Comparison of ENCODE assay signal across 6 cellular contexts in genomic region chrX:146809471-146809870, GRCh38. TPM values are rescaled to one million over a fixed set of nuclear protein-coding genes. Genes with fewer than 3 reads are reported as not detected.
"Had no signal": no experiment of that assay in that cellular context is flagged by ENCODE, and none has a peak within 500 bp of the region (broad histone marks: within the 10 kb centered on the region; RNA-seq: fewer than 3 reads in every experiment).

TSS of gene CXorf51B (plus strand) at chrX:146809771. CDS start at chrX:146809792, 21 bp downstream.

RNA-seq across cellular contexts. Expression of gene CXorf51B, which starts in this region (rescaled TPM):
- total RNA-seq: HepG2, HT-29, HT1080, IMR-90, K562 had no signal
- polyA plus RNA-seq: HepG2, IgD-negative memory B cell, IMR-90, K562 had no signal
